Comparison of ENCODE assay signal across 21 cellular contexts in the genomic region with DNA sequence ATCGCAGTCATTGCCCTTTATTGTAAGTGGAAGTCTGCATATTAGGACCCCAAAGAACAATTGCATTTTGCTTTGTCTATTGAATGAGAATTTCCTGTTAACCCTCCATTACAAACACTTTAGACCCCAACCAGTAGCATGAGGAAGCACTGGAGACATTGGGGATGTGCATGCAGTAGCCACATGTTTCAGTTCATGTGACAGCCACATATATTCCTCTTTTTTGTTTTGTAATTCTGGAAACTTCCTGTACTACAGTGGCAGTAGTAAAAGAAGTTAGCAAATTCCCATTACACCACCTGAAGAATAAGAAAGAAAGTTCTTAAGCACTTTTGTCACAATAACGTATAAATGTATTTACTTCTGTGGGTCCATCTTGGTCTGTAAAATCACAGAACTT.
"Had no signal": no experiment of that assay in that cellular context is flagged by ENCODE, and none has a peak within 500 bp of the region (broad histone marks: within the 10 kb centered on the region; RNA-seq: fewer than 3 reads in every experiment).

No MANE protein-coding gene starts in this region.

- H3K9me3 Mint-ChIP-seq: activated CD4-positive, alpha-beta memory T cell treated with anti-CD3 and anti-CD28 coated beads, Interleukin-2, amount 10 ng/mL, durations not matched to agents 7 days and 5 days; activated naive CD4-positive, alpha-beta T cell treated with anti-CD3 and anti-CD28 coated beads, Interleukin-2, amount 10 ng/mL, durations not matched to agents 7 days and 5 days; activated naive CD8-positive, alpha-beta T cell treated with anti-CD3 and anti-CD28 coated beads for 36 hours; activated T-helper 17 cell treated with anti-CD3 and anti-CD28 coated beads, Interleukin-2, amount 50 U/mL, for 72 hours had no signal

- H3K27ac ChIP-seq: brain microvascular endothelial cell, cardiac muscle cell, KMS-11, WERI-Rb-1 had no signal

- H3K27me3 ChIP-seq: brain microvascular endothelial cell, cardiac muscle cell had no signal

- H3K4me3 Mint-ChIP-seq: activated CD4-positive, alpha-beta memory T cell treated with anti-CD3 and anti-CD28 coated beads, Interleukin-2, amount 10 ng/mL, durations not matched to agents 7 days and 5 days; activated CD4-positive, alpha-beta T cell treated with anti-CD3 and anti-CD28 coated beads for 36 hours; activated naive CD4-positive, alpha-beta T cell treated with anti-CD3 and anti-CD28 coated beads, Interleukin-2, amount 10 ng/mL, durations not matched to agents 7 days and 5 days; activated naive CD8-positive, alpha-beta T cell treated with anti-CD3 and anti-CD28 coated beads for 36 hours; activated T-helper 17 cell treated with anti-CD3 and anti-CD28 coated beads, Interleukin-2, amount 50 U/mL, for 72 hours had no signal

- H3K4me1 Mint-ChIP-seq: activated CD4-positive, alpha-beta memory T cell treated with anti-CD3 and anti-CD28 coated beads, Interleukin-2, amount 10 ng/mL, durations not matched to agents 7 days and 5 days; activated CD4-positive, alpha-beta T cell treated with anti-CD3 and anti-CD28 coated beads for 36 hours; activated naive CD4-positive, alpha-beta T cell treated with anti-CD3 and anti-CD28 coated beads, Interleukin-2, amount 10 ng/mL, durations not matched to agents 7 days and 5 days; activated naive CD8-positive, alpha-beta T cell treated with anti-CD3 and anti-CD28 coated beads for 36 hours; activated T-helper 17 cell treated with anti-CD3 and anti-CD28 coated beads, Interleukin-2, amount 50 U/mL, for 72 hours had no signal

- H3K36me3 ChIP-seq: brain microvascular endothelial cell, cardiac muscle cell, WERI-Rb-1 had no signal

- H3K27me3 Mint-ChIP-seq: activated naive CD4-positive, alpha-beta T cell treated with anti-CD3 and anti-CD28 coated beads, Interleukin-2, amount 10 ng/mL, durations not matched to agents 7 days and 5 days; activated naive CD8-positive, alpha-beta T cell treated with anti-CD3 and anti-CD28 coated beads for 36 hours had no signal

- H3K4me3 ChIP-seq: cardiac muscle cell had no signal

- DNase-seq: activated CD4-positive, alpha-beta memory T cell treated with anti-CD3 and anti-CD28 coated beads, Interleukin-2, amount 10 ng/mL, durations not matched to agents 7 days and 5 days; activated CD4-positive, alpha-beta T cell treated with anti-CD3 and anti-CD28 coated beads for 36 hours; activated CD4-positive, alpha-beta T cell treated with anti-CD3 and anti-CD28 coated beads, Interleukin-2, amount 50 U/mL, for 1 hour; activated gamma-delta T cell; activated naive CD4-positive, alpha-beta T cell treated with anti-CD3 and anti-CD28 coated beads, Interleukin-2, amount 10 ng/mL, durations not matched to agents 7 days and 5 days; activated naive CD8-positive, alpha-beta T cell treated with anti-CD3 and anti-CD28 coated beads for 36 hours; activated T-cell treated with anti-CD3 and anti-CD28 coated beads for 4 hours; activated T-cell treated with anti-CD3 and anti-CD28 coated beads, Interleukin-2, amount 50 U/mL, for 48 hours; brain microvascular endothelial cell; NCI-H1092; NCI-H1436 treated with DMSO at 0.1 percent for 48 hours; NCI-H187; NCI-H2081; NCI-H510A treated with DMSO at 0.1 percent for 48 hours; NCI-H69; SIG-M5; T-helper 1 cell; WERI-Rb-1 had no signal

- H3K27ac Mint-ChIP-seq: activated CD4-positive, alpha-beta memory T cell treated with anti-CD3 and anti-CD28 coated beads, Interleukin-2, amount 10 ng/mL, durations not matched to agents 7 days and 5 days; activated CD4-positive, alpha-beta T cell treated with anti-CD3 and anti-CD28 coated beads for 36 hours; activated naive CD4-positive, alpha-beta T cell treated with anti-CD3 and anti-CD28 coated beads, Interleukin-2, amount 10 ng/mL, durations not matched to agents 7 days and 5 days; activated naive CD8-positive, alpha-beta T cell treated with anti-CD3 and anti-CD28 coated beads for 36 hours; activated T-helper 17 cell treated with anti-CD3 and anti-CD28 coated beads, Interleukin-2, amount 50 U/mL, for 72 hours had no signal

- ATAC-seq: activated CD4-positive, alpha-beta T cell treated with anti-CD3 and anti-CD28 coated beads for 36 hours; activated T-helper 17 cell treated with anti-CD3 and anti-CD28 coated beads, Interleukin-2, amount 50 U/mL, for 72 hours had no signal

- H3K36me3 Mint-ChIP-seq: activated naive CD4-positive, alpha-beta T cell treated with anti-CD3 and anti-CD28 coated beads, Interleukin-2, amount 10 ng/mL, durations not matched to agents 7 days and 5 days; activated naive CD8-positive, alpha-beta T cell treated with anti-CD3 and anti-CD28 coated beads for 36 hours had no signal
